In the genomic region with DNA sequence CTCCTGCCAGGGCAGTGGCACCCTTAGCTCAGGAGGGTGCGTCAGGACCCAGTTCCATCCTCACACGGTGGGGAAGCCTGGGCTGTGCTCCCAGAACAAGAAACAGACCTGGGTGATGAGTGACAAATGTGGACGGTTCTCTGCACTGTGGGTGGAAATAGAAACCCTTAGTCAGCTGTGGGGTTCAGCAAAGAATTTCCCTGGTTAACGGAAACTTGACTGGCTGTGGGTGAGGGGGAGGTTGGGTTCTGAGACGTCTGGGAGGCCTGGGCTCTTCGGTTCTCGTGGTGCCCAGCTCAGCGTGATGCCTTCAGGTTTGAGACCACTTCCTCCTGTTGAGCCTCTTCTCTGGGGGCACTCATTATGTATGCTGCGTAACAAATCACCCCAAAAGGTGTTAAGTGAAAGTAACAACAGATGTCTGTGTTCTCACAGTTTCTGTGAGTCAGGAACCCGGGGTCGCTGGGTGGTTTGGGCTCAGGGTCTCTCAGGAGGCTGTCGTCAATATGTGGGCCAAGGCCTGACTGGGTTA, we compare ENCODE assay signal across 9 cellular contexts. TPM values are rescaled to one million over a fixed set of nuclear protein-coding genes. Genes with fewer than 3 reads are reported as not detected.
DNase-seq lines count a peak whose midpoint lies in the region; ATAC-seq and TF ChIP-seq lines count a peak whose summit lies in the region.
"Had no signal": no experiment of that assay in that cellular context is flagged by ENCODE, and none has a peak within 500 bp of the region (broad histone marks: within the 10 kb centered on the region; RNA-seq: fewer than 3 reads in every experiment).

No MANE protein-coding gene starts in this region.

- H3K36me3 ChIP-seq in A673 (ENCODE audit: insufficient read depth, low read length, poor library complexity, severe bottlenecking) = no peaks in the 10 kb centered on the region

- no peaks in the 10 kb centered on the region for H3K9me3 ChIP-seq in A673 (ENCODE audit: low read depth, low read length, poor library complexity, severe bottlenecking)

- BruUV-seq in A673 (replicated peaks; lab: Mats Ljungman, UMichigan) = no TSS peak

- no peaks in the 10 kb centered on the region for H3K4me1 ChIP-seq in A673 (ENCODE audit: insufficient read depth, low read length, poor library complexity, severe bottlenecking)

- POLR2A ChIA-PET in A673 (lab: Charles Lee; ENCODE audit: low non-redundant PET) = no interaction called here

- no peak for TF ChIP-seq CTCF in endothelial cell (IDR thresholded peaks at IDR 0.05; ENCODE audit: unreplicated experiment)
- no peak for TF ChIP-seq CTCF in A673 (conservative IDR thresholded peaks at IDR 0.05; ENCODE audit: low read depth, low read length)

- H3K4me3 ChIP-seq in A673 (ENCODE audit: low read depth, low read length, poor library complexity, severe bottlenecking) = no peak overlapping the region

- CTCF ChIA-PET in A673 (lab: Charles Lee) = no interaction called here

- peak overlapping the region; percentile 82 for H3K27ac Mint-ChIP-seq in endothelial cell (ENCODE audit: unreplicated experiment)
- peak overlapping the region; percentile 99 for H3K27ac Mint-ChIP-seq in stimulated activated naive CD8-positive, alpha-beta T cell treated with anti-CD3 and anti-CD28 coated beads, Interleukin-15, Interleukin-2, amounts not matched to agents 100 ng/mL and 50 ng/mL, for 24 hours

- H3K27me3 ChIP-seq in A673 (replicated peaks; ENCODE audit: insufficient read depth, low read depth, low read length, poor library complexity) = peaks cover 50% of the 10 kb centered on the region

- no peaks in the 10 kb centered on the region for H3K9me3 Mint-ChIP-seq in endothelial cell (ENCODE audit: unreplicated experiment)
- H3K9me3 Mint-ChIP-seq in stimulated activated naive CD8-positive, alpha-beta T cell treated with anti-CD3 and anti-CD28 coated beads, Interleukin-15, Interleukin-2, amounts not matched to agents 100 ng/mL and 50 ng/mL, for 24 hours = no peaks in the 10 kb centered on the region

- H3K27ac ChIP-seq in A673 (ENCODE audit: low read depth, low read length, poor library complexity, severe bottlenecking) = no peak overlapping the region

- H3K4me1 Mint-ChIP-seq in endothelial cell (ENCODE audit: unreplicated experiment) = peaks cover 66% of the 10 kb centered on the region
- peaks cover 98% of the 10 kb centered on the region for H3K4me1 Mint-ChIP-seq in stimulated activated naive CD8-positive, alpha-beta T cell treated with anti-CD3 and anti-CD28 coated beads, Interleukin-15, Interleukin-2, amounts not matched to agents 100 ng/mL and 50 ng/mL, for 24 hours (ENCODE audit: low read depth)

- ATAC-seq in GM18511 (IDR thresholded peaks at IDR 0.05; ENCODE audit: unreplicated experiment) (peak; percentile 61), HG02970 (IDR thresholded peaks at IDR 0.05; ENCODE audit: low FRiP score, unreplicated experiment) (peak; percentile 47)
- ATAC-seq: HCT116 had no signal

- peaks cover 12% of the 10 kb centered on the region for H3K27me3 Mint-ChIP-seq in endothelial cell (ENCODE audit: unreplicated experiment)
- no peaks in the 10 kb centered on the region for H3K27me3 Mint-ChIP-seq in stimulated activated naive CD8-positive, alpha-beta T cell treated with anti-CD3 and anti-CD28 coated beads, Interleukin-15, Interleukin-2, amounts not matched to agents 100 ng/mL and 50 ng/mL, for 24 hours

- peak; percentile 64 for DNase-seq in activated CD4-positive, alpha-beta T cell treated with anti-CD3 and anti-CD28 coated beads for 1 hour
- DNase-seq in endothelial cell (ENCODE audit: low spot score) (no peak), A673 (ENCODE audit: low spot score) (no peak), dermis blood vessel endothelial cell (no peak), NCI-H1694 treated with DMSO at 0.1 percent for 48 hours (lab: John Stamatoyannopoulos, UW) (no peak)

- H3K36me3 Mint-ChIP-seq in endothelial cell (ENCODE audit: low read depth, unreplicated experiment) = peaks cover 14% of the 10 kb centered on the region
- peaks cover 27% of the 10 kb centered on the region for H3K36me3 Mint-ChIP-seq in stimulated activated naive CD8-positive, alpha-beta T cell treated with anti-CD3 and anti-CD28 coated beads, Interleukin-15, Interleukin-2, amounts not matched to agents 100 ng/mL and 50 ng/mL, for 24 hours (ENCODE audit: low read depth)

- intact Hi-C loops in A673 (cut with micrococcal nuclease; ENCODE audit: unreplicated experiment) = no loop called here

- peak overlapping the region; percentile 56 for H3K4me3 Mint-ChIP-seq in endothelial cell (ENCODE audit: unreplicated experiment)
- H3K4me3 Mint-ChIP-seq in stimulated activated naive CD8-positive, alpha-beta T cell treated with anti-CD3 and anti-CD28 coated beads, Interleukin-15, Interleukin-2, amounts not matched to agents 100 ng/mL and 50 ng/mL, for 24 hours = peak overlapping the region; percentile 77

RNA-seq across cellular contexts. Expression of gene FAM83D, which starts 53.1 kb away (rescaled TPM):
- total RNA-seq in endothelial cell (ENCODE audit: unreplicated experiment) (7.7 TPM), A673 (2021) (67.2 and 74.0 TPM in 2 replicates), dermis blood vessel endothelial cell (23.5 and 67.6 TPM in 2 replicates)
